19 cellular contexts compared by ENCODE assay signal in genomic region chr6:161110380-161110779, GRCh38.
"Had no signal": no experiment of that assay in that cellular context is flagged by ENCODE, and none has a peak within 500 bp of the region (broad histone marks: within the 10 kb centered on the region; RNA-seq: fewer than 3 reads in every experiment).

No MANE protein-coding gene starts in this region.

- H3K9me3 Mint-ChIP-seq: memory B cell; nephron; stimulated activated naive CD8-positive, alpha-beta T cell treated with anti-CD3 and anti-CD28 coated beads, Interleukin-15, amount 100 ng/mL, for 72 hours had no signal

- ATAC-seq: gastrocnemius medialis, heart right ventricle, left lobe of liver, psoas muscle, sciatic nerve had no signal

- DNase-seq: activated CD4-positive, alpha-beta T cell treated with anti-CD3 and anti-CD28 coated beads, Interleukin-2, amount 50 U/mL, for 48 hours; activated CD4-positive, CD25-positive, alpha-beta regulatory T cell; activated gamma-delta T cell; caudate nucleus; effector memory CD4-positive, alpha-beta T cell; gastrocnemius medialis; heart right ventricle; psoas muscle; spleen; stimulated activated CD4-positive, alpha-beta T cell treated with anti-CD3 and anti-CD28 coated beads, Interleukin-1b, Interleukin-23, amount 100 ng/mL, for 48 hours; stimulated activated naive CD8-positive, alpha-beta T cell treated with anti-CD3 and anti-CD28 coated beads, Interleukin-15, amount 100 ng/mL, for 72 hours; T-helper 2 cell had no signal

- H3K27ac ChIP-seq: coronary artery, epithelial cell of prostate, gastrocnemius medialis, psoas muscle, spleen, thoracic aorta had no signal

- H3K27ac Mint-ChIP-seq: nephron had no signal
